9 cellular contexts compared by ENCODE assay signal in the genomic region with DNA sequence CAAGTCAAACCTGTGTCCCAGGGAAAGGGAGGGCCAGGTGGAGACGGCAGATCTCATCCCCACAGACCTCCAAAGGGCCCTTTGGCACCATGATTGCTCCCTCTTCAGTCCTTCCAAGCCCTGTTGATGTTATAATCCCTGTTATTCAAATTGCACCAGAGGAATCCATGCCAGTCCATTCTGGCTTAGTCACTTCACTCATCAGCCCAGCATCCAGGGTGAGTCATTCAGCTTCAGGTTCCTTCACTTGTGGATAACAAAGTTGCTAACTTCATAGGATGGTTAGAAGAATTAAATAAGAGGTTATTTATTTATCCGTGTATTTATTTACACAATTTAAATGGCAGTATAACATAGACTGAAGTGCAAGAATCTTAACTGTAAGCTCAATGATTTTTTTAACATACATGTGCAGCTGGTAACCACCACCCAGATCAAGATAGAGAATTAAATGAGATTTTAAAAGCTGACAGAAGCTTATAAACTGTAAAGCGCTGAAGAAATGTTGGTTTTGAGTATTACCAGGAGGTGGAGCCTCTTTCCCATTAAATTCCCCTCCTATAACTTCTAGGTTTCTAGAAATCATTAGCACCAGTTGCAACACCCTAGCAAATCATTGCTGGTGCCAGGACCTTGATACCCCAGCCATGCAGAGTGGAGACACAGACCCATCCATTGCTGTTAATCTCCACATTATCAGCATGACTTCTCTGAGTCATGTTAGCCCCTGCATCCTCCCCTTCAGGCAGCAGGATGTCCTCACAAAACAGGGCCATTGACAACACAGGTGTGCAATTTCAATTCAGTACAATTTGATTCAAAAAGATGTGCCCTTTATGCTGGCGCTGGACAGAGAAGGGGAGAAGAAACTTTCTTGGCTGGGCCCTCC.
A peak's percentile ranks its signal among the peaks of the same experiment; 100 is the strongest.
DNase-seq lines count a peak whose midpoint lies in the region; ATAC-seq, FAIRE-seq and TF ChIP-seq lines count a peak whose summit lies in the region.
"Had no signal": no experiment of that assay in that cellular context is flagged by ENCODE, and none has a peak within 500 bp of the region (broad histone marks: within the 10 kb centered on the region; RNA-seq: fewer than 3 reads in every experiment).

No MANE protein-coding gene starts in this region.

- WGBS in HUES64: 81% methylated on average over 2 of the region's 4 CpGs

- H3K27ac Mint-ChIP-seq in Calu3 (ENCODE audit: unreplicated experiment) (no peak overlapping the region), T-cell (no peak overlapping the region)
- H3K27ac Mint-ChIP-seq in activated naive CD4-positive, alpha-beta T cell treated with anti-CD3 and anti-CD28 coated beads, Interleukin-2, amount 10 ng/mL, durations not matched to agents 7 days and 5 days: no peak overlapping the region

- no peak for TF ChIP-seq CTCF in Calu3 (IDR thresholded peaks at IDR 0.05; ENCODE audit: unreplicated experiment)
- TF ChIP-seq CTCF in VCaP (conservative IDR thresholded peaks at IDR 0.05): peak; percentile 52

- H3K4me1 Mint-ChIP-seq in Calu3 (ENCODE audit: low read depth, unreplicated experiment): no peaks in the 10 kb centered on the region
- peaks cover 0 to 3% (median 2%) of the 10 kb centered on the region in 3 donors for H3K4me1 Mint-ChIP-seq in T-cell
- no peaks in the 10 kb centered on the region for H3K4me1 Mint-ChIP-seq in activated naive CD4-positive, alpha-beta T cell treated with anti-CD3 and anti-CD28 coated beads, Interleukin-2, amount 10 ng/mL, durations not matched to agents 7 days and 5 days

- H3K4me3 ChIP-seq in HUES64 (ENCODE audit: low read length): no peak overlapping the region

- no peaks in the 10 kb centered on the region for H3K9me3 ChIP-seq in HUES64 (ENCODE audit: insufficient read depth, low read depth, low read length)
- H3K9me3 ChIP-seq: neutrophil had no signal

- DNase-seq in Calu3 (peak; percentile 5), kidney tubule cell (ENCODE audit: low spot score) (peak; percentile 77), GM19239 (ENCODE audit: insufficient read length, low spot score) (no peak), T-cell (no peak), middle frontal gyrus (ENCODE audit: extremely low spot score, low spot score) (no peak)
- no peak for DNase-seq in activated naive CD4-positive, alpha-beta T cell treated with anti-CD3 and anti-CD28 coated beads, Interleukin-2, amount 10 ng/mL, durations not matched to agents 7 days and 5 days

- H3K36me3 Mint-ChIP-seq in Calu3 (ENCODE audit: insufficient read depth, unreplicated experiment) (no peaks in the 10 kb centered on the region), T-cell (no peaks in the 10 kb centered on the region)
- H3K36me3 Mint-ChIP-seq in activated naive CD4-positive, alpha-beta T cell treated with anti-CD3 and anti-CD28 coated beads, Interleukin-2, amount 10 ng/mL, durations not matched to agents 7 days and 5 days: no peaks in the 10 kb centered on the region

- H3K27ac ChIP-seq in HUES64 (ENCODE audit: low read depth, low read length) (peak overlapping the region; percentile 0; the same call in 1 of the 2 replicates), VCaP (no peak overlapping the region)
- H3K27ac ChIP-seq: neutrophil had no signal

- peaks cover 29% of the 10 kb centered on the region for H3K4me1 ChIP-seq in HUES64 (ENCODE audit: insufficient read depth, low read length)

- no peak overlapping the region for H3K9ac ChIP-seq in HUES64 (ENCODE audit: low read depth, low read length)

- H3K27me3 ChIP-seq in HUES64 (ENCODE audit: insufficient read depth, low read length): no peaks in the 10 kb centered on the region

- CTCF ChIA-PET in Calu3 (lab: Charles Lee) (interaction anchor here (0.9 to 1.0 kb wide), 2 partner anchors 115 to 1025 kb away, joined by 3 to 4 read pairs; no protein-coding TSS in a partner anchor), T-cell (lab: Charles Lee) (no interaction called here)
- CTCF ChIA-PET in activated naive CD4-positive, alpha-beta T cell treated with anti-CD3 and anti-CD28 coated beads, Interleukin-2, amount 10 ng/mL, durations not matched to agents 7 days and 5 days (lab: Charles Lee): interaction anchor here (0.6 to 1.7 kb wide), 4 partner anchors 12 to 228 kb away, joined by 3 to 4 read pairs (median 4); no protein-coding TSS in a partner anchor

- no peak overlapping the region for H3K4me3 Mint-ChIP-seq in Calu3 (ENCODE audit: low read depth, unreplicated experiment)
- no peak overlapping the region for H3K4me3 Mint-ChIP-seq in T-cell
- H3K4me3 Mint-ChIP-seq in activated naive CD4-positive, alpha-beta T cell treated with anti-CD3 and anti-CD28 coated beads, Interleukin-2, amount 10 ng/mL, durations not matched to agents 7 days and 5 days: no peak overlapping the region

- intact Hi-C loops in Calu3 (cut with micrococcal nuclease; ENCODE audit: unreplicated experiment): loop anchor here (5.0 kb wide), 1 partner anchor 508 kb away; no protein-coding TSS in a partner anchor

- no peaks in the 10 kb centered on the region for H3K36me3 ChIP-seq in HUES64 (ENCODE audit: insufficient read depth, low read length)
- H3K36me3 ChIP-seq: neutrophil had no signal

- ATAC-seq in T-cell (replicated peaks in 1 of 4): no peak

- POLR2A ChIA-PET in T-cell (lab: Charles Lee): interaction anchor here in 1 of 2 donors (0.6 kb wide), 1 partner anchor 973 kb away, joined by 4 read pairs; no protein-coding TSS in a partner anchor

- no peak for FAIRE-seq in GM19239 (lab: Jason Lieb, UNC)

- H3K9me3 Mint-ChIP-seq in Calu3 (ENCODE audit: low read depth, unreplicated experiment) (no peaks in the 10 kb centered on the region), T-cell (no peaks in the 10 kb centered on the region)
- H3K9me3 Mint-ChIP-seq in activated naive CD4-positive, alpha-beta T cell treated with anti-CD3 and anti-CD28 coated beads, Interleukin-2, amount 10 ng/mL, durations not matched to agents 7 days and 5 days: no peaks in the 10 kb centered on the region

- peaks cover 24% of the 10 kb centered on the region for H3K27me3 Mint-ChIP-seq in Calu3 (ENCODE audit: unreplicated experiment)
- peaks cover 7 to 28% of the 10 kb centered on the region in 2 donors for H3K27me3 Mint-ChIP-seq in T-cell
- H3K27me3 Mint-ChIP-seq in activated naive CD4-positive, alpha-beta T cell treated with anti-CD3 and anti-CD28 coated beads, Interleukin-2, amount 10 ng/mL, durations not matched to agents 7 days and 5 days: peaks cover 19% of the 10 kb centered on the region

- BruUV-seq in Calu3 (replicated peaks; lab: Mats Ljungman, UMichigan): no TSS peak

Comparison
In these comparisons a context has a peak if more than half of its experiments do, and no peak if none do; other contexts are left out.
1. DNase-seq: peak in Calu3 (single experiment) and kidney tubule cell (single experiment); none in GM19239 (single experiment), T-cell (0 of 34), middle frontal gyrus (single experiment) and activated naive CD4-positive, alpha-beta T cell treated with anti-CD3 and anti-CD28 coated beads, Interleukin-2, amount 10 ng/mL, durations not matched to agents 7 days and 5 days (single experiment).
2. CTCF ChIA-PET loops: an anchor here in Calu3 (0.9 to 1.0 kb wide) and activated naive CD4-positive, alpha-beta T cell treated with anti-CD3 and anti-CD28 coated beads, Interleukin-2, amount 10 ng/mL, durations not matched to agents 7 days and 5 days (0.6 to 1.7 kb wide); none called in T-cell.